7 cellular contexts compared by ENCODE assay signal in the genomic region with DNA sequence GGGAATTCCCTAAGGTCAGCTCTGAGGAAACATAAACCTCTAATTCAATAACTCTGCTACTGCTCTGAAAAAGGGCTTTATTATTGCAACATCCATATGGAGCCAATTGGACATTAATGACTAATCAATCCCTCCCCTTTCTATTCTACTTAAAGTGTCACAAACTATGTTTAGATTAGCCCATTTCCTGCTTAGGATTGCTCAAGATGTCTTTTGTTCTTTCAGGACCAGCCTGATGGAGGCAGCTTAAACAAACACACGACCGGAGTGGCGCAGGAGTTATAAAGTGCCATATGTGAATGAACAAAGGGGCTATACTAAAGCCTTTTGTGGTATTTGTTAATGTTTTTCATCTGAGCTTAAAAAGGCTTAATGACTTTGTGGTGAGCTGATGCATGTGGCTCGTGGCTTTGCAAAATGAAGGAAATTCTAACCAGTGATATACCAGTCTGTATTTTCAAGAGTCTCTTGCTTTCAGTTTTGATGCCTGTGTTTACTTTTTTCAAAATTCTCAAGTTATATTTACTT.
DNase-seq lines count a peak whose midpoint lies in the region; ATAC-seq and TF ChIP-seq lines count a peak whose summit lies in the region.

No MANE protein-coding gene starts in this region.

- H3K4me1 ChIP-seq in colonic mucosa (peaks cover 3% of the 10 kb centered on the region), OCI-LY7 (ENCODE audit: insufficient read depth, low read length, poor library complexity, severe bottlenecking) (no peaks in the 10 kb centered on the region), adrenal gland (replicated peaks in 1 of 2) (no peaks in the 10 kb centered on the region)

- BruUV-seq in OCI-LY7 (replicated peaks; lab: Mats Ljungman, UMichigan) = no TSS peak

- no peak overlapping the region for H3K9ac ChIP-seq in colonic mucosa (ENCODE audit: low read depth in 2 of 2, low read length in 2 of 2)

- H3K4me3 Mint-ChIP-seq in osteocyte (ENCODE audit: unreplicated experiment) = peak overlapping the region; percentile 55

- no peaks in the 10 kb centered on the region for H3K36me3 ChIP-seq in colonic mucosa
- H3K36me3 ChIP-seq in OCI-LY7 (ENCODE audit: insufficient read depth, low read length) = no peaks in the 10 kb centered on the region
- H3K36me3 ChIP-seq in adrenal gland (replicated peaks in 1 of 2) = no peaks in the 10 kb centered on the region

- H3K4me3 ChIP-seq in colonic mucosa (no peak overlapping the region), OCI-LY7 (ENCODE audit: low read depth, low read length, poor library complexity, severe bottlenecking) (no peak overlapping the region), adrenal gland (no peak overlapping the region)

- no peaks in the 10 kb centered on the region for H3K9me2 ChIP-seq in OCI-LY7 (ENCODE audit: insufficient read depth, low read length)

- 55 to 70% (median 63%) methylated on average over 4 of the region's 4 CpGs for WGBS in adrenal gland, 4 donors

- H3K27me3 Mint-ChIP-seq in osteocyte (ENCODE audit: unreplicated experiment) = no peaks in the 10 kb centered on the region

- H3K27me3 ChIP-seq in colonic mucosa (no peaks in the 10 kb centered on the region), adrenal gland (no peaks in the 10 kb centered on the region)

- CTCF ChIA-PET in OCI-LY7 (lab: Charles Lee; ENCODE audit: unreplicated experiment) = no interaction called here

- H3K9me3 ChIP-seq in colonic mucosa = no peaks in the 10 kb centered on the region
- H3K9me3 ChIP-seq in OCI-LY7 (ENCODE audit: low read length) = no peaks in the 10 kb centered on the region
- no peaks in the 10 kb centered on the region for H3K9me3 ChIP-seq in adrenal gland (replicated peaks in 1 of 3)

- ATAC-seq in HG02798 (IDR thresholded peaks at IDR 0.05; ENCODE audit: poor library complexity, unreplicated experiment) = peak; percentile 60
- no peak for ATAC-seq in GM18909 (IDR thresholded peaks at IDR 0.05; ENCODE audit: poor library complexity, unreplicated experiment)

- no peaks in the 10 kb centered on the region for H3K79me2 ChIP-seq in OCI-LY7 (ENCODE audit: insufficient read depth, low read depth, low read length)

- H3K36me3 Mint-ChIP-seq in osteocyte (ENCODE audit: unreplicated experiment) = no peaks in the 10 kb centered on the region

- no peaks in the 10 kb centered on the region for H3K9me3 Mint-ChIP-seq in osteocyte (ENCODE audit: unreplicated experiment)

- intact Hi-C loops in colonic mucosa (cut with DNase I) = no loop called here
- intact Hi-C loops in OCI-LY7 (cut with micrococcal nuclease; ENCODE audit: unreplicated experiment) = no loop called here
- intact Hi-C loops in adrenal gland (cut with DNase I) = no loop called here

- peak overlapping the region; percentile 82 for H3K27ac Mint-ChIP-seq in osteocyte (ENCODE audit: unreplicated experiment)

- no peaks in the 10 kb centered on the region for H4K20me1 ChIP-seq in OCI-LY7 (ENCODE audit: insufficient read depth, low read length)

- peaks cover 31% of the 10 kb centered on the region for H3K4me1 Mint-ChIP-seq in osteocyte (ENCODE audit: unreplicated experiment)

- POLR2A ChIA-PET in OCI-LY7 (lab: Charles Lee) = interaction anchor here (0.8 kb wide), 1 partner anchor 21 kb away, joined by 3 read pairs; no protein-coding TSS in a partner anchor

- H3K4me2 ChIP-seq in OCI-LY7 (ENCODE audit: low read length) = no peak overlapping the region

- peak; percentile 68 for DNase-seq in NCI-H510A (lab: John Stamatoyannopoulos, UW)
- peak; percentile 24 for DNase-seq in colonic mucosa
- DNase-seq in osteocyte (ENCODE audit: extremely low spot score, unreplicated experiment) = no peak
- no peak for DNase-seq in OCI-LY7 (ENCODE audit: low spot score)
- no peak for DNase-seq in adrenal gland

- TF ChIP-seq CTCF in colonic mucosa (IDR thresholded peaks at IDR 0.05) = no peak
- no peak for TF ChIP-seq CTCF in osteocyte (IDR thresholded peaks at IDR 0.05)
- TF ChIP-seq CTCF in OCI-LY7 (conservative IDR thresholded peaks at IDR 0.05; ENCODE audit: low read length) = no peak
- no peak for TF ChIP-seq CTCF in adrenal gland (IDR thresholded peaks at IDR 0.05)

- TF ChIP-seq POLR2A in adrenal gland (IDR thresholded peaks at IDR 0.05) = no peak

- H3K27ac ChIP-seq in colonic mucosa = peak overlapping the region; percentile 33
- H3K27ac ChIP-seq in OCI-LY7 (ENCODE audit: low read depth, low read length, poor library complexity, severe bottlenecking) = no peak overlapping the region
- H3K27ac ChIP-seq in adrenal gland = no peak overlapping the region

- no peak overlapping the region for H2AFZ ChIP-seq in OCI-LY7 (ENCODE audit: low read length)

Comparison
In these comparisons a context has a peak if more than half of its experiments do, and no peak if none do; other contexts are left out.
1. DNase-seq: peak in NCI-H510A (single experiment) and colonic mucosa (single experiment); none in osteocyte (single experiment), OCI-LY7 (single experiment) and adrenal gland (0 of 7).